9 cellular contexts compared by ENCODE assay signal in the genomic region with DNA sequence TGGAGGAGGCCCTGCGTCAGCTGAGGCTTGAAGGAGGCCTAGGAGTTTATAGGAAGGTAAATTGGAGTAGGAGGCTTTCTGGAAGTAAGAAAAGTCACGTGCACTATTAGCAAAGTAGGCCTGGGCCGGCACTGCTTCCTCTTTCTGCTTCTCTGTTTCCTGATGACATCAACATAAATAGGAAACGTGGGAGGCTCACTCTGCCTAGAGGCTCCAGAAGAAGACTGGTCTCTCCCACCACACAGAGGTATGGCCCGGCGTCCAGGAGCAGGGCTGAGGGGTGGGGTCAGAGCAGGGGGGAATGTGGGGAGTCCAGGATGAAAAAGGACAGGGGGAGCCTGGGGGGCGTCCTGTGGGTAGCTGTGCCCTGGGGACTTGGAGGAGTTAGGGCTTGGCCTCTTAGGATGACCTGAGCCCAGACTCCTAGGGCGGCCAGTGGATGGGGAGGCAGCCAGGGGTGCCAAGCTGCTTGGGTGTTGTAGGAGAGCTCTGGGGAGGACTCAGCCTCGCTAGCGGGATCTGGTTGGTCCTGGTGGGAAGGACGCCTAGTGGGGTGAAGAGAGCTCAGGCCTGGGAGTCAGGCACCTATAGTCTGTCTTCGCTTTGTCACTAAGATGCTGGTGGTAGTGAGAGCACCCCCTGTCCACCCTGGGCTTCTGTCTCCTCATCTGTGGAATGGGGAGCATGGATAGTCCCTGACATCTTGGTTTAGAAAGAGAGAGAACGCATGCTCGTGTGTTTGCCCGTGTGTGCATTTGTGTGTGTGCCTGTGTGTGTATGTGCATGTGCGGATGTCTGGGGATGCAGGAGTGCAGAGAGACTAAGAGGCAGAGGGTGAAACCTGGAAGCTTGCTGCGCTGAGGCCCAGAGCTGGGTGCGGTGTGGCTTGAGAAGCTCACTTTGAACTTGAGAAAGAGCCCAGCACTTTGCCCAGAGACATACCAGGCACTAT. TPM values are rescaled to one million over a fixed set of nuclear protein-coding genes. Genes with fewer than 3 reads are reported as not detected.
DNase-seq lines count a peak whose midpoint lies in the region; ATAC-seq lines count a peak whose summit lies in the region.
"Had no signal": no experiment of that assay in that cellular context is flagged by ENCODE, and none has a peak within 500 bp of the region (broad histone marks: within the 10 kb centered on the region; RNA-seq: fewer than 3 reads in every experiment).

CSF2RB (plus strand) TSS at position 198 of the 952 bp plus-strand sequence. CDS start 8,580 bp downstream, outside the sequence.

- no peak for DNase-seq in stimulated activated naive CD8-positive, alpha-beta T cell treated with anti-CD3 and anti-CD28 coated beads, Interleukin-15, amount 100 ng/mL, for 72 hours
- DNase-seq in activated T-helper 2 cell treated with anti-CD3 and anti-CD28 coated beads, Interferon-gamma antibody, Interleukin-2, Interleukin-4, amounts not matched to agents 10 μg/mL and 5 μg/mL and 100 μg/mL, durations not matched to agents 14 hours and 24 hours and 36 hours (ENCODE audit: low spot score): no peak
- DNase-seq in memory B cell (ENCODE audit: low spot score in 2 of 2) (peak; percentile 35 to 37), cerebellar nuclear complex (lab: John Stamatoyannopoulos, UW) (no peak), NCI-H1092 treated with DMSO at 0.1 percent for 48 hours (lab: John Stamatoyannopoulos, UW) (no peak)
- DNase-seq: DND-41 had no signal

- intact Hi-C loops in activated T-helper 2 cell treated with anti-CD3 and anti-CD28 coated beads, Interferon-gamma antibody, Interleukin-2, Interleukin-4, amounts not matched to agents 10 μg/mL and 5 μg/mL and 100 μg/mL, durations not matched to agents 14 hours and 24 hours and 36 hours (cut with micrococcal nuclease): no loop called here

- peaks cover 28% of the 10 kb centered on the region for H3K27me3 Mint-ChIP-seq in stimulated activated naive CD8-positive, alpha-beta T cell treated with anti-CD3 and anti-CD28 coated beads, Interleukin-15, Interleukin-2, amounts not matched to agents 100 ng/mL and 50 ng/mL, for 24 hours
- peaks cover 55% of the 10 kb centered on the region for H3K27me3 Mint-ChIP-seq in stimulated activated naive CD8-positive, alpha-beta T cell treated with anti-CD3 and anti-CD28 coated beads, Interleukin-15, amount 100 ng/mL, for 72 hours
- peaks cover 37% of the 10 kb centered on the region for H3K27me3 Mint-ChIP-seq in activated T-helper 2 cell treated with anti-CD3 and anti-CD28 coated beads, Interferon-gamma antibody, Interleukin-2, Interleukin-4, amounts not matched to agents 10 μg/mL and 5 μg/mL and 100 μg/mL, durations not matched to agents 14 hours and 24 hours and 36 hours (ENCODE audit: low read depth)
- H3K27me3 Mint-ChIP-seq in memory B cell: no peaks in the 10 kb centered on the region

- no peaks in the 10 kb centered on the region for H3K4me1 Mint-ChIP-seq in stimulated activated naive CD8-positive, alpha-beta T cell treated with anti-CD3 and anti-CD28 coated beads, Interleukin-15, Interleukin-2, amounts not matched to agents 100 ng/mL and 50 ng/mL, for 24 hours (ENCODE audit: low read depth)
- peaks cover 11% of the 10 kb centered on the region for H3K4me1 Mint-ChIP-seq in stimulated activated naive CD8-positive, alpha-beta T cell treated with anti-CD3 and anti-CD28 coated beads, Interleukin-15, amount 100 ng/mL, for 72 hours
- H3K4me1 Mint-ChIP-seq in activated T-helper 2 cell treated with anti-CD3 and anti-CD28 coated beads, Interferon-gamma antibody, Interleukin-2, Interleukin-4, amounts not matched to agents 10 μg/mL and 5 μg/mL and 100 μg/mL, durations not matched to agents 14 hours and 24 hours and 36 hours (ENCODE audit: low read depth): peaks cover 11% of the 10 kb centered on the region
- H3K4me1 Mint-ChIP-seq in memory B cell: peaks cover 33% of the 10 kb centered on the region

- H3K4me3 Mint-ChIP-seq in stimulated activated naive CD8-positive, alpha-beta T cell treated with anti-CD3 and anti-CD28 coated beads, Interleukin-15, Interleukin-2, amounts not matched to agents 100 ng/mL and 50 ng/mL, for 24 hours: peak within 1 kb of the TSS; percentile 78
- H3K4me3 Mint-ChIP-seq in stimulated activated naive CD8-positive, alpha-beta T cell treated with anti-CD3 and anti-CD28 coated beads, Interleukin-15, amount 100 ng/mL, for 72 hours: no peak within 1 kb of the TSS
- H3K4me3 Mint-ChIP-seq in activated T-helper 2 cell treated with anti-CD3 and anti-CD28 coated beads, Interferon-gamma antibody, Interleukin-2, Interleukin-4, amounts not matched to agents 10 μg/mL and 5 μg/mL and 100 μg/mL, durations not matched to agents 14 hours and 24 hours and 36 hours (ENCODE audit: low read depth): peak within 1 kb of the TSS; percentile 73
- H3K4me3 Mint-ChIP-seq in memory B cell: peak within 1 kb of the TSS; percentile 99

- no peak within 1 kb of the TSS for H3K27ac Mint-ChIP-seq in stimulated activated naive CD8-positive, alpha-beta T cell treated with anti-CD3 and anti-CD28 coated beads, Interleukin-15, Interleukin-2, amounts not matched to agents 100 ng/mL and 50 ng/mL, for 24 hours
- H3K27ac Mint-ChIP-seq in stimulated activated naive CD8-positive, alpha-beta T cell treated with anti-CD3 and anti-CD28 coated beads, Interleukin-15, amount 100 ng/mL, for 72 hours: no peak within 1 kb of the TSS
- no peak within 1 kb of the TSS for H3K27ac Mint-ChIP-seq in activated T-helper 2 cell treated with anti-CD3 and anti-CD28 coated beads, Interferon-gamma antibody, Interleukin-2, Interleukin-4, amounts not matched to agents 10 μg/mL and 5 μg/mL and 100 μg/mL, durations not matched to agents 14 hours and 24 hours and 36 hours
- H3K27ac Mint-ChIP-seq in memory B cell: peak within 1 kb of the TSS; percentile 97

- H3K9me3 Mint-ChIP-seq in stimulated activated naive CD8-positive, alpha-beta T cell treated with anti-CD3 and anti-CD28 coated beads, Interleukin-15, Interleukin-2, amounts not matched to agents 100 ng/mL and 50 ng/mL, for 24 hours: no peaks in the 10 kb centered on the region
- H3K9me3 Mint-ChIP-seq in stimulated activated naive CD8-positive, alpha-beta T cell treated with anti-CD3 and anti-CD28 coated beads, Interleukin-15, amount 100 ng/mL, for 72 hours: no peaks in the 10 kb centered on the region
- no peaks in the 10 kb centered on the region for H3K9me3 Mint-ChIP-seq in activated T-helper 2 cell treated with anti-CD3 and anti-CD28 coated beads, Interferon-gamma antibody, Interleukin-2, Interleukin-4, amounts not matched to agents 10 μg/mL and 5 μg/mL and 100 μg/mL, durations not matched to agents 14 hours and 24 hours and 36 hours
- no peaks in the 10 kb centered on the region for H3K9me3 Mint-ChIP-seq in memory B cell

- no peak for ATAC-seq in stimulated activated naive CD8-positive, alpha-beta T cell treated with anti-CD3 and anti-CD28 coated beads, Interleukin-15, amount 100 ng/mL, for 72 hours
- ATAC-seq in memory B cell (ENCODE audit: low read depth) (peak; percentile 89), GM18511 (IDR thresholded peaks at IDR 0.05; ENCODE audit: unreplicated experiment) (no peak), GM18867 (IDR thresholded peaks at IDR 0.05; ENCODE audit: unreplicated experiment) (no peak)

- H3K36me3 Mint-ChIP-seq in stimulated activated naive CD8-positive, alpha-beta T cell treated with anti-CD3 and anti-CD28 coated beads, Interleukin-15, Interleukin-2, amounts not matched to agents 100 ng/mL and 50 ng/mL, for 24 hours (ENCODE audit: low read depth): no peaks in the 10 kb centered on the region
- H3K36me3 Mint-ChIP-seq in activated T-helper 2 cell treated with anti-CD3 and anti-CD28 coated beads, Interferon-gamma antibody, Interleukin-2, Interleukin-4, amounts not matched to agents 10 μg/mL and 5 μg/mL and 100 μg/mL, durations not matched to agents 14 hours and 24 hours and 36 hours (ENCODE audit: low read depth): no peaks in the 10 kb centered on the region
- no peaks in the 10 kb centered on the region for H3K36me3 Mint-ChIP-seq in memory B cell

RNA-seq across cellular contexts. Expression of gene CSF2RB, which starts in this region (rescaled TPM):
- total RNA-seq in activated T-helper 2 cell treated with anti-CD3 and anti-CD28 coated beads, Interferon-gamma antibody, Interleukin-2, Interleukin-4, amounts not matched to agents 10 μg/mL and 5 μg/mL and 100 μg/mL, durations not matched to agents 14 hours and 24 hours and 36 hours: 4.6 and 4.9 TPM in 2 replicates

Comparison
In these comparisons a context has a peak if more than half of its experiments do, and no peak if none do; other contexts are left out.
1. H3K4me3 Mint-ChIP-seq: peak in stimulated activated naive CD8-positive, alpha-beta T cell treated with anti-CD3 and anti-CD28 coated beads, Interleukin-15, Interleukin-2, amounts not matched to agents 100 ng/mL and 50 ng/mL, for 24 hours (single experiment), activated T-helper 2 cell treated with anti-CD3 and anti-CD28 coated beads, Interferon-gamma antibody, Interleukin-2, Interleukin-4, amounts not matched to agents 10 μg/mL and 5 μg/mL and 100 μg/mL, durations not matched to agents 14 hours and 24 hours and 36 hours (single experiment) and memory B cell (single experiment); none in stimulated activated naive CD8-positive, alpha-beta T cell treated with anti-CD3 and anti-CD28 coated beads, Interleukin-15, amount 100 ng/mL, for 72 hours (0 of 2).
2. DNase-seq: peak in memory B cell (2 of 2); none in stimulated activated naive CD8-positive, alpha-beta T cell treated with anti-CD3 and anti-CD28 coated beads, Interleukin-15, amount 100 ng/mL, for 72 hours (0 of 2), activated T-helper 2 cell treated with anti-CD3 and anti-CD28 coated beads, Interferon-gamma antibody, Interleukin-2, Interleukin-4, amounts not matched to agents 10 μg/mL and 5 μg/mL and 100 μg/mL, durations not matched to agents 14 hours and 24 hours and 36 hours (single experiment), cerebellar nuclear complex (0 of 2) and NCI-H1092 treated with DMSO at 0.1 percent for 48 hours (single experiment).